ENCODE assay signal across 1 cellular context in genomic region chr4:6935961-6936360, GRCh38.
TF ChIP-seq lines count a peak whose summit lies in the region.

No MANE protein-coding gene starts in this region.

TF ChIP-seq in HepG2, 621 proteins besides CTCF, POLR2A, EP300 and RAD21 (continued from another document and continues in another):
- TF ChIP-seq ISL2 (CRISPR knock-in tag; IDR thresholded peaks at IDR 0.05), result no peak
- TF ChIP-seq ZNF264 (CRISPR knock-in tag; IDR thresholded peaks at IDR 0.05), result no peak
- 0 out of 4 replicates have a peak, but pooled peaks of 1 of the 2 experiments have one; percentile 10 for TF ChIP-seq MAFK (conservative IDR thresholded peaks at IDR 0.05 in 1 of 2, IDR thresholded peaks at IDR 0.05 in 1 of 2; ENCODE audit: low read length in 2 of 2)
- no peak for TF ChIP-seq SRSF9 (IDR thresholded peaks at IDR 0.05; ENCODE audit: borderline replicate concordance, insufficient read depth, low read depth, low read length, poor library complexity, severe bottlenecking)
- TF ChIP-seq PLRG1 (conservative IDR thresholded peaks at IDR 0.05), result no peak
- 0 out of 2 replicates have a peak, but pooled peaks have one; percentile 22 for TF ChIP-seq NFIC (IDR thresholded peaks at IDR 0.05; ENCODE audit: low read length)
- TF ChIP-seq MLX (CRISPR knock-in tag; IDR thresholded peaks at IDR 0.05), result no peak
- no peak for TF ChIP-seq WIZ (CRISPR knock-in tag; IDR thresholded peaks at IDR 0.05)
- no peak for TF ChIP-seq CREM (IDR thresholded peaks at IDR 0.05)
- no peak for TF ChIP-seq CREM (CRISPR knock-in tag; IDR thresholded peaks at IDR 0.05)
- no peak for TF ChIP-seq DRAP1 (CRISPR knock-in tag; IDR thresholded peaks at IDR 0.05)
- TF ChIP-seq ZFP37 (CRISPR knock-in tag; IDR thresholded peaks at IDR 0.05; ENCODE audit: borderline replicate concordance), result 0 out of 2 replicates have a peak, but pooled peaks have one; percentile 11
- TF ChIP-seq TBX2 (CRISPR knock-in tag; IDR thresholded peaks at IDR 0.05; ENCODE audit: borderline replicate concordance), result peak; percentile 37; the same call in 1 of the 2 replicates
- TF ChIP-seq ETV5 (CRISPR knock-in tag; IDR thresholded peaks at IDR 0.05; ENCODE audit: borderline replicate concordance), result no peak
- no peak for TF ChIP-seq ZNF598 (CRISPR knock-in tag; IDR thresholded peaks at IDR 0.05; ENCODE audit: borderline replicate concordance)
- TF ChIP-seq MED13 (CRISPR knock-in tag; IDR thresholded peaks at IDR 0.05), result no peak
- 0 out of 2 replicates have a peak, but pooled peaks have one; percentile 16 for TF ChIP-seq KAT8 (CRISPR knock-in tag; IDR thresholded peaks at IDR 0.05)
- peak; percentile 64 for TF ChIP-seq ZBTB38 (CRISPR knock-in tag; IDR thresholded peaks at IDR 0.05)
- no peak for TF ChIP-seq ATF6 (CRISPR knock-in tag; conservative IDR thresholded peaks at IDR 0.05)
- TF ChIP-seq ZNF281 (CRISPR knock-in tag; IDR thresholded peaks at IDR 0.05; ENCODE audit: borderline replicate concordance), result no peak
- TF ChIP-seq ZFP62 (CRISPR knock-in tag; IDR thresholded peaks at IDR 0.05), result no peak
- no peak for TF ChIP-seq CREB3 (CRISPR knock-in tag; IDR thresholded peaks at IDR 0.05)
- TF ChIP-seq FOXK1 (CRISPR knock-in tag; IDR thresholded peaks at IDR 0.05; ENCODE audit: borderline replicate concordance, low read depth), result no peak
- no peak for TF ChIP-seq JUND (CRISPR knock-in tag; IDR thresholded peaks at IDR 0.05)
- TF ChIP-seq ZKSCAN5 (CRISPR knock-in tag; IDR thresholded peaks at IDR 0.05), result no peak
- no peak for TF ChIP-seq SOX13 (IDR thresholded peaks at IDR 0.05)
- 0 out of 4 replicates have a peak, but pooled peaks of 1 of the 2 experiments have one; percentile 26 for TF ChIP-seq SOX13 (CRISPR knock-in tag; conservative IDR thresholded peaks at IDR 0.05 in 1 of 2, IDR thresholded peaks at IDR 0.05 in 1 of 2)
- TF ChIP-seq ZNF256 (CRISPR knock-in tag; conservative IDR thresholded peaks at IDR 0.05), result no peak
- TF ChIP-seq ERF (CRISPR knock-in tag; IDR thresholded peaks at IDR 0.05), result no peak
- no peak for TF ChIP-seq ZNF770 (CRISPR knock-in tag; IDR thresholded peaks at IDR 0.05)
- TF ChIP-seq BCLAF1 (IDR thresholded peaks at IDR 0.05), result no peak
- TF ChIP-seq HNF4G (IDR thresholded peaks at IDR 0.05; ENCODE audit: borderline replicate concordance, low read depth, low read length), result peak; percentile 63
- TF ChIP-seq HNF4G (CRISPR knock-in tag; IDR thresholded peaks at IDR 0.05; ENCODE audit: borderline replicate concordance, low read depth), result no peak
- TF ChIP-seq CCDC6 (CRISPR knock-in tag; IDR thresholded peaks at IDR 0.05), result no peak
- TF ChIP-seq ZNF33B (CRISPR knock-in tag; IDR thresholded peaks at IDR 0.05), result no peak
- no peak for TF ChIP-seq ZBTB3 (CRISPR knock-in tag; IDR thresholded peaks at IDR 0.05; ENCODE audit: borderline replicate concordance, low read depth)
- TF ChIP-seq PHF8 (CRISPR knock-in tag; IDR thresholded peaks at IDR 0.05), result no peak
- 0 out of 2 replicates have a peak, but pooled peaks have one; percentile 11 for TF ChIP-seq ZNF644 (CRISPR knock-in tag; IDR thresholded peaks at IDR 0.05; ENCODE audit: low read depth)
- no peak for TF ChIP-seq ZBTB40 (IDR thresholded peaks at IDR 0.05)
- TF ChIP-seq ZBTB40 (CRISPR knock-in tag; IDR thresholded peaks at IDR 0.05), result no peak
- no peak for TF ChIP-seq ZNF768 (CRISPR knock-in tag; IDR thresholded peaks at IDR 0.05)
- no peak for TF ChIP-seq ZSCAN12 (CRISPR knock-in tag; IDR thresholded peaks at IDR 0.05)
- TF ChIP-seq MAF1 (CRISPR knock-in tag; IDR thresholded peaks at IDR 0.05; ENCODE audit: borderline replicate concordance), result no peak
- TF ChIP-seq FOXO1 (CRISPR knock-in tag; IDR thresholded peaks at IDR 0.05), result peak; percentile 15; the same call in 1 of the 2 replicates
- TF ChIP-seq ZNF432 (CRISPR knock-in tag; IDR thresholded peaks at IDR 0.05; ENCODE audit: borderline replicate concordance), result no peak
